In genomic region chr16:50088302-50088701, GRCh38 we compare ENCODE assay signal across 1 cellular context.
TF ChIP-seq lines count a peak whose summit lies in the region.

No MANE protein-coding gene starts in this region.

TF ChIP-seq in H1, 55 proteins besides CTCF, POLR2A, EP300 and RAD21:
- TF ChIP-seq EGR1 (IDR thresholded peaks at IDR 0.05; ENCODE audit: borderline replicate concordance, low read depth, low read length) (no peak), USF2 (IDR thresholded peaks at IDR 0.05; ENCODE audit: low read length) (no peak), TEAD4 (IDR thresholded peaks at IDR 0.05; ENCODE audit: low read depth, low read length) (no peak), GABPA (IDR thresholded peaks at IDR 0.05; ENCODE audit: borderline replicate concordance, insufficient read depth, low read length) (no peak)
TF ChIP-seq in H1: peak in this region for 0.
